32 cellular contexts compared by ENCODE assay signal in genomic region chr10:35231646-35232045, GRCh38.
"Had no signal": no experiment of that assay in that cellular context is flagged by ENCODE, and none has a peak within 500 bp of the region (broad histone marks: within the 10 kb centered on the region; RNA-seq: fewer than 3 reads in every experiment).

No MANE protein-coding gene starts in this region.

- FAIRE-seq: TTC549 had no signal

- DNase-seq: activated B cell treated with CpG ODN at 0.5 μM for 24 hours; activated CD4-positive, alpha-beta memory T cell treated with anti-CD3 and anti-CD28 coated beads for 36 hours; activated CD4-positive, alpha-beta memory T cell treated with anti-CD3 and anti-CD28 coated beads, Interleukin-2, amount 10 ng/mL, durations not matched to agents 7 days and 5 days; activated CD4-positive, alpha-beta T cell treated with anti-CD3 and anti-CD28 coated beads for 1 hour; activated CD4-positive, alpha-beta T cell treated with anti-CD3 and anti-CD28 coated beads for 36 hours; activated CD4-positive, alpha-beta T cell treated with anti-CD3 and anti-CD28 coated beads for 4 hours; activated CD4-positive, alpha-beta T cell treated with anti-CD3 and anti-CD28 coated beads for 48 hours; activated CD4-positive, alpha-beta T cell treated with anti-CD3 and anti-CD28 coated beads, Interleukin-2, amount 10 ng/mL, durations not matched to agents 24 days and 14 days; activated CD4-positive, alpha-beta T cell treated with anti-CD3 and anti-CD28 coated beads, Interleukin-2, amount 10 ng/mL, durations not matched to agents 7 days and 5 days; activated CD4-positive, alpha-beta T cell treated with anti-CD3 and anti-CD28 coated beads, Interleukin-2, amount 50 U/mL, for 1 hour; activated CD4-positive, alpha-beta T cell treated with anti-CD3 and anti-CD28 coated beads, Interleukin-2, amount 50 U/mL, for 4 hours; activated CD4-positive, alpha-beta T cell treated with anti-CD3 and anti-CD28 coated beads, Interleukin-2, amount 50 U/mL, for 48 hours; activated CD4-positive, CD25-positive, alpha-beta regulatory T cell; activated CD4-positive, CD25-positive, alpha-beta regulatory T cell treated with anti-CD3 and anti-CD28 coated beads, Interleukin-2, amount 50 U/mL, for 72 hours; activated CD8-positive, alpha-beta memory T cell treated with anti-CD3 and anti-CD28 coated beads for 24 hours; activated CD8-positive, alpha-beta memory T cell treated with anti-CD3 and anti-CD28 coated beads, Interleukin-2, amount 10 ng/mL, durations not matched to agents 7 days and 5 days; activated CD8-positive, alpha-beta memory T cell treated with anti-CD3 and anti-CD28 coated beads, Interleukin-2, amount 50 U/mL, for 4 hours; activated CD8-positive, alpha-beta memory T cell treated with anti-CD3 and anti-CD28 coated beads, Interleukin-2, amount 50 U/mL, for 48 hours; activated CD8-positive, alpha-beta T cell treated with anti-CD3 and anti-CD28 coated beads for 36 hours; activated CD8-positive, alpha-beta T cell treated with anti-CD3 and anti-CD28 coated beads, Interleukin-2, amount 10 ng/mL, durations not matched to agents 7 days and 5 days; activated T-cell treated with anti-CD3 and anti-CD28 coated beads for 4 hours; T-cell; T-helper 1 cell; T-helper 17 cell; T-helper 2 cell; T-helper 9 cell; T1000; WERI-Rb-1 had no signal

- H3K27ac ChIP-seq: VCaP, WERI-Rb-1 had no signal

- ATAC-seq: activated CD4-positive, alpha-beta T cell treated with anti-CD3 and anti-CD28 coated beads for 36 hours; activated CD4-positive, CD25-positive, alpha-beta regulatory T cell treated with anti-CD3 and anti-CD28 coated beads, Interleukin-2, amount 50 U/mL, for 24 hours; activated CD8-positive, alpha-beta memory T cell treated with anti-CD3 and anti-CD28 coated beads, Interleukin-2, amount 10 ng/mL, durations not matched to agents 7 days and 5 days; activated CD8-positive, alpha-beta T cell treated with anti-CD3 and anti-CD28 coated beads for 36 hours; activated CD8-positive, alpha-beta T cell treated with anti-CD3 and anti-CD28 coated beads, Interleukin-2, amount 10 ng/mL, durations not matched to agents 7 days and 5 days; T-cell; T-helper 17 cell; WTC11 had no signal

- H3K36me3 ChIP-seq: WERI-Rb-1 had no signal
